1 cellular context compared by ENCODE assay signal in the genomic region with DNA sequence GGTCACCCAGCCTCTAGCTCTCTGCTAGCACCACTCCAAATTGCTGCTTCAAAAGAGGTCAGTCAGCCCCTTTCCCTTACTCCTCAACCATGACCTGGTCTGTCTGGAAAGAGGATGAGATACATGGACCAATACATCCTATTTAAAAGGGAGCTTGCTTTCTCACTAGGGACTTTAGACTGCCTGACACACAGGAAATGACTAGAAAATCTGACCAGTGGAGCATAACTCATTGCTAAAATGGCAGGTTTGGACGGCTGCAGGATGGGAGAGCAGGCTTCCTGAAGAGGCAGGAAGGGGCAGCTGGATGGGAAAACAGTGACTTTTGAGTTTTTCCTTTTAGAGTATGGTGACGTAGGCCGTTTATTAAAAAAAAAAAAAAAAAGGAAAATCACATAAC.
A peak's percentile ranks its signal among the peaks of the same experiment; 100 is the strongest.
TF ChIP-seq lines count a peak whose summit lies in the region.

No MANE protein-coding gene starts in this region.

TF ChIP-seq in GM12878, 131 proteins besides CTCF, POLR2A, EP300 and RAD21 (continued from another document):
- TF ChIP-seq, protein P1, sequence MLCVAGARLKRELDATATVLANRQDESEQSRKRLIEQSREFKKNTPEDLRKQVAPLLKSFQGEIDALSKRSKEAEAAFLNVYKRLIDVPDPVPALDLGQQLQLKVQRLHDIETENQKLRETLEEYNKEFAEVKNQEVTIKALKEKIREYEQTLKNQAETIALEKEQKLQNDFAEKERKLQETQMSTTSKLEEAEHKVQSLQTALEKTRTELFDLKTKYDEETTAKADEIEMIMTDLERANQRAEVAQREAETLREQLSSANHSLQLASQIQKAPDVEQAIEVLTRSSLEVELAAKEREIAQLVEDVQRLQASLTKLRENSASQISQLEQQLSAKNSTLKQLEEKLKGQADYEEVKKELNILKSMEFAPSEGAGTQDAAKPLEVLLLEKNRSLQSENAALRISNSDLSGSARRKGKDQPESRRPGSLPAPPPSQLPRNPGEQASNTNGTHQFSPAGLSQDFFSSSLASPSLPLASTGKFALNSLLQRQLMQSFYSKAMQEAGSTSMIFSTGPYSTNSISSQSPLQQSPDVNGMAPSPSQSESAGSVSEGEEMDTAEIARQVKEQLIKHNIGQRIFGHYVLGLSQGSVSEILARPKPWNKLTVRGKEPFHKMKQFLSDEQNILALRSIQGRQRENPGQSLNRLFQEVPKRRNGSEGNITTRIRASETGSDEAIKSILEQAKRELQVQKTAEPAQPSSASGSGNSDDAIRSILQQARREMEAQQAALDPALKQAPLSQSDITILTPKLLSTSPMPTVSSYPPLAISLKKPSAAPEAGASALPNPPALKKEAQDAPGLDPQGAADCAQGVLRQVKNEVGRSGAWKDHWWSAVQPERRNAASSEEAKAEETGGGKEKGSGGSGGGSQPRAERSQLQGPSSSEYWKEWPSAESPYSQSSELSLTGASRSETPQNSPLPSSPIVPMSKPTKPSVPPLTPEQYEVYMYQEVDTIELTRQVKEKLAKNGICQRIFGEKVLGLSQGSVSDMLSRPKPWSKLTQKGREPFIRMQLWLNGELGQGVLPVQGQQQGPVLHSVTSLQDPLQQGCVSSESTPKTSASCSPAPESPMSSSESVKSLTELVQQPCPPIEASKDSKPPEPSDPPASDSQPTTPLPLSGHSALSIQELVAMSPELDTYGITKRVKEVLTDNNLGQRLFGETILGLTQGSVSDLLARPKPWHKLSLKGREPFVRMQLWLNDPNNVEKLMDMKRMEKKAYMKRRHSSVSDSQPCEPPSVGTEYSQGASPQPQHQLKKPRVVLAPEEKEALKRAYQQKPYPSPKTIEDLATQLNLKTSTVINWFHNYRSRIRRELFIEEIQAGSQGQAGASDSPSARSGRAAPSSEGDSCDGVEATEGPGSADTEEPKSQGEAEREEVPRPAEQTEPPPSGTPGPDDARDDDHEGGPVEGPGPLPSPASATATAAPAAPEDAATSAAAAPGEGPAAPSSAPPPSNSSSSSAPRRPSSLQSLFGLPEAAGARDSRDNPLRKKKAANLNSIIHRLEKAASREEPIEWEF (IDR thresholded peaks at IDR 0.05; ENCODE audit: insufficient replicate concordance, low read depth, low read length) = no peak
- 0 out of 2 replicates have a peak, but pooled peaks have one; percentile 20 for TF ChIP-seq POLR2AphosphoS5 (IDR thresholded peaks at IDR 0.05; ENCODE audit: low read length)
- TF ChIP-seq CEBPB (IDR thresholded peaks at IDR 0.05; ENCODE audit: borderline replicate concordance in 1 of 2, low read depth in 2 of 2, low read length in 2 of 2) = no peak
- TF ChIP-seq MXI1 (IDR thresholded peaks at IDR 0.05; ENCODE audit: low read depth, low read length) = no peak
- 0 out of 2 replicates have a peak, but pooled peaks have one; percentile 10 for TF ChIP-seq MTA3 (IDR thresholded peaks at IDR 0.05; ENCODE audit: borderline replicate concordance, low read length)
- TF ChIP-seq IKZF1 (conservative IDR thresholded peaks at IDR 0.05) = peak; percentile 66
- no peak for TF ChIP-seq CHD1 (IDR thresholded peaks at IDR 0.05; ENCODE audit: low read depth, low read length)
- TF ChIP-seq MEF2B (IDR thresholded peaks at IDR 0.05; ENCODE audit: partially characterized antibody, poor library complexity, severe bottlenecking) = peak; percentile 11
- no peak for TF ChIP-seq SMAD1 (IDR thresholded peaks at IDR 0.05; ENCODE audit: low read depth, partially characterized antibody)
- TF ChIP-seq, protein P2, sequence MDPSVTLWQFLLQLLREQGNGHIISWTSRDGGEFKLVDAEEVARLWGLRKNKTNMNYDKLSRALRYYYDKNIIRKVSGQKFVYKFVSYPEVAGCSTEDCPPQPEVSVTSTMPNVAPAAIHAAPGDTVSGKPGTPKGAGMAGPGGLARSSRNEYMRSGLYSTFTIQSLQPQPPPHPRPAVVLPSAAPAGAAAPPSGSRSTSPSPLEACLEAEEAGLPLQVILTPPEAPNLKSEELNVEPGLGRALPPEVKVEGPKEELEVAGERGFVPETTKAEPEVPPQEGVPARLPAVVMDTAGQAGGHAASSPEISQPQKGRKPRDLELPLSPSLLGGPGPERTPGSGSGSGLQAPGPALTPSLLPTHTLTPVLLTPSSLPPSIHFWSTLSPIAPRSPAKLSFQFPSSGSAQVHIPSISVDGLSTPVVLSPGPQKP (IDR thresholded peaks at IDR 0.05; ENCODE audit: low read depth, low read length) = no peak
- 0 out of 2 replicates have a peak, but pooled peaks have one; percentile 20 for TF ChIP-seq IRF4 (IDR thresholded peaks at IDR 0.05; ENCODE audit: low read depth, low read length)
- TF ChIP-seq, protein P3, sequence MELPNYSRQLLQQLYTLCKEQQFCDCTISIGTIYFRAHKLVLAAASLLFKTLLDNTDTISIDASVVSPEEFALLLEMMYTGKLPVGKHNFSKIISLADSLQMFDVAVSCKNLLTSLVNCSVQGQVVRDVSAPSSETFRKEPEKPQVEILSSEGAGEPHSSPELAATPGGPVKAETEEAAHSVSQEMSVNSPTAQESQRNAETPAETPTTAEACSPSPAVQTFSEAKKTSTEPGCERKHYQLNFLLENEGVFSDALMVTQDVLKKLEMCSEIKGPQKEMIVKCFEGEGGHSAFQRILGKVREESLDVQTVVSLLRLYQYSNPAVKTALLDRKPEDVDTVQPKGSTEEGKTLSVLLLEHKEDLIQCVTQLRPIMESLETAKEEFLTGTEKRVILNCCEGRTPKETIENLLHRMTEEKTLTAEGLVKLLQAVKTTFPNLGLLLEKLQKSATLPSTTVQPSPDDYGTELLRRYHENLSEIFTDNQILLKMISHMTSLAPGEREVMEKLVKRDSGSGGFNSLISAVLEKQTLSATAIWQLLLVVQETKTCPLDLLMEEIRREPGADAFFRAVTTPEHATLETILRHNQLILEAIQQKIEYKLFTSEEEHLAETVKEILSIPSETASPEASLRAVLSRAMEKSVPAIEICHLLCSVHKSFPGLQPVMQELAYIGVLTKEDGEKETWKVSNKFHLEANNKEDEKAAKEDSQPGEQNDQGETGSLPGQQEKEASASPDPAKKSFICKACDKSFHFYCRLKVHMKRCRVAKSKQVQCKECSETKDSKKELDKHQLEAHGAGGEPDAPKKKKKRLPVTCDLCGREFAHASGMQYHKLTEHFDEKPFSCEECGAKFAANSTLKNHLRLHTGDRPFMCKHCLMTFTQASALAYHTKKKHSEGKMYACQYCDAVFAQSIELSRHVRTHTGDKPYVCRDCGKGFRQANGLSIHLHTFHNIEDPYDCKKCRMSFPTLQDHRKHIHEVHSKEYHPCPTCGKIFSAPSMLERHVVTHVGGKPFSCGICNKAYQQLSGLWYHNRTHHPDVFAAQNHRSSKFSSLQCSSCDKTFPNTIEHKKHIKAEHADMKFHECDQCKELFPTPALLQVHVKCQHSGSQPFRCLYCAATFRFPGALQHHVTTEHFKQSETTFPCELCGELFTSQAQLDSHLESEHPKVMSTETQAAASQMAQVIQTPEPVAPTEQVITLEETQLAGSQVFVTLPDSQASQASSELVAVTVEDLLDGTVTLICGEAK (IDR thresholded peaks at IDR 0.05; ENCODE audit: borderline replicate concordance) = no peak
- no peak for TF ChIP-seq SIX5 (IDR thresholded peaks at IDR 0.05; ENCODE audit: low read depth, low read length, severe bottlenecking)
- TF ChIP-seq BACH1 (IDR thresholded peaks at IDR 0.05; ENCODE audit: borderline replicate concordance) = no peak
- TF ChIP-seq, protein P4, sequence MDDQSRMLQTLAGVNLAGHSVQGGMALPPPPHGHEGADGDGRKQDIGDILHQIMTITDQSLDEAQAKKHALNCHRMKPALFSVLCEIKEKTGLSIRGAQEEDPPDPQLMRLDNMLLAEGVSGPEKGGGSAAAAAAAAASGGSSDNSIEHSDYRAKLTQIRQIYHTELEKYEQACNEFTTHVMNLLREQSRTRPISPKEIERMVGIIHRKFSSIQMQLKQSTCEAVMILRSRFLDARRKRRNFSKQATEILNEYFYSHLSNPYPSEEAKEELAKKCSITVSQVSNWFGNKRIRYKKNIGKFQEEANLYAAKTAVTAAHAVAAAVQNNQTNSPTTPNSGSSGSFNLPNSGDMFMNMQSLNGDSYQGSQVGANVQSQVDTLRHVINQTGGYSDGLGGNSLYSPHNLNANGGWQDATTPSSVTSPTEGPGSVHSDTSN (IDR thresholded peaks at IDR 0.05; ENCODE audit: insufficient replicate concordance, low read depth, low read length) = no peak
- TF ChIP-seq SUPT20H (IDR thresholded peaks at IDR 0.05; ENCODE audit: borderline replicate concordance, control insufficient read depth, low read depth, low read length) = no peak
- TF ChIP-seq BMI1 (IDR thresholded peaks at IDR 0.05; ENCODE audit: borderline replicate concordance) = no peak
- no peak for TF ChIP-seq SMAD5 (IDR thresholded peaks at IDR 0.05; ENCODE audit: low read depth)
- TF ChIP-seq SUZ12 (IDR thresholded peaks at IDR 0.05; ENCODE audit: unreplicated experiment) = no peak
- TF ChIP-seq ATF7 (IDR thresholded peaks at IDR 0.05; ENCODE audit: low read depth) = 0 out of 2 replicates have a peak, but pooled peaks have one; percentile 12
- TF ChIP-seq FOXM1 (IDR thresholded peaks at IDR 0.05; ENCODE audit: low read depth, low read length) = no peak
- no peak for TF ChIP-seq KAT2A (conservative IDR thresholded peaks at IDR 0.05; ENCODE audit: control insufficient read depth, low read depth, low read length)
- TF ChIP-seq NFYA (IDR thresholded peaks at IDR 0.05; ENCODE audit: borderline replicate concordance, low read depth, low read length) = no peak
- TF ChIP-seq, protein P5, sequence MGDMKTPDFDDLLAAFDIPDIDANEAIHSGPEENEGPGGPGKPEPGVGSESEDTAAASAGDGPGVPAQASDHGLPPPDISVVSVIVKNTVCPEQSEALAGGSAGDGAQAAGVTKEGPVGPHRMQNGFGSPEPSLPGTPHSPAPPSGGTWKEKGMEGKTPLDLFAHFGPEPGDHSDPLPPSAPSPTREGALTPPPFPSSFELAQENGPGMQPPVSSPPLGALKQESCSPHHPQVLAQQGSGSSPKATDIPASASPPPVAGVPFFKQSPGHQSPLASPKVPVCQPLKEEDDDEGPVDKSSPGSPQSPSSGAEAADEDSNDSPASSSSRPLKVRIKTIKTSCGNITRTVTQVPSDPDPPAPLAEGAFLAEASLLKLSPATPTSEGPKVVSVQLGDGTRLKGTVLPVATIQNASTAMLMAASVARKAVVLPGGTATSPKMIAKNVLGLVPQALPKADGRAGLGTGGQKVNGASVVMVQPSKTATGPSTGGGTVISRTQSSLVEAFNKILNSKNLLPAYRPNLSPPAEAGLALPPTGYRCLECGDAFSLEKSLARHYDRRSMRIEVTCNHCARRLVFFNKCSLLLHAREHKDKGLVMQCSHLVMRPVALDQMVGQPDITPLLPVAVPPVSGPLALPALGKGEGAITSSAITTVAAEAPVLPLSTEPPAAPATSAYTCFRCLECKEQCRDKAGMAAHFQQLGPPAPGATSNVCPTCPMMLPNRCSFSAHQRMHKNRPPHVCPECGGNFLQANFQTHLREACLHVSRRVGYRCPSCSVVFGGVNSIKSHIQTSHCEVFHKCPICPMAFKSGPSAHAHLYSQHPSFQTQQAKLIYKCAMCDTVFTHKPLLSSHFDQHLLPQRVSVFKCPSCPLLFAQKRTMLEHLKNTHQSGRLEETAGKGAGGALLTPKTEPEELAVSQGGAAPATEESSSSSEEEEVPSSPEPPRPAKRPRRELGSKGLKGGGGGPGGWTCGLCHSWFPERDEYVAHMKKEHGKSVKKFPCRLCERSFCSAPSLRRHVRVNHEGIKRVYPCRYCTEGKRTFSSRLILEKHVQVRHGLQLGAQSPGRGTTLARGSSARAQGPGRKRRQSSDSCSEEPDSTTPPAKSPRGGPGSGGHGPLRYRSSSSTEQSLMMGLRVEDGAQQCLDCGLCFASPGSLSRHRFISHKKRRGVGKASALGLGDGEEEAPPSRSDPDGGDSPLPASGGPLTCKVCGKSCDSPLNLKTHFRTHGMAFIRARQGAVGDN (IDR thresholded peaks at IDR 0.05) = no peak
